ENCODE assay signal across 19 cellular contexts in the genomic region with DNA sequence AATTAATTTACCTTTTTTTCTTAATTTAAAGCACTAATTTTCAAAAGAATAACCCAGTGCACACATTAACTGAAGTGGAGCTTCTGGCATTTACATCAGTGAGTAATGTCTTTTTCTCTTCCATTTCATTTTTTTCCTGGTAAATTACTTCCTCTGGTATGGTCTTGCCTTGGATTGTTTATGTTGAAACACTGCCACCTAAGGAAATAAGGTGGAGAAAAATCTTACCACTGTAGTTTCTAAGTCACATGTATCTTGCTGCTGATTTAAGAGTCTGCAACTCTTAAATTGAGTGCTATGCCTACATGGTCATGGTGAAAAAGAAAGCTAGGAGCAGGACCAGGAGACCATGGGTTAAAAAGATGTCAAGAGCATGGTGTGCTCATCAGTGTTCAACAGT. TPM values are rescaled to one million over a fixed set of nuclear protein-coding genes. Genes with fewer than 3 reads are reported as not detected.
DNase-seq lines count a peak whose midpoint lies in the region; ATAC-seq, FAIRE-seq and TF ChIP-seq lines count a peak whose summit lies in the region.
"Had no signal": no experiment of that assay in that cellular context is flagged by ENCODE, and none has a peak within 500 bp of the region (broad histone marks: within the 10 kb centered on the region; RNA-seq: fewer than 3 reads in every experiment).

No MANE protein-coding gene starts in this region.

- H3K4me1 Mint-ChIP-seq in T-helper 17 cell = peaks cover 7% of the 10 kb centered on the region
- H3K4me1 Mint-ChIP-seq in stimulated activated naive B cell treated with anti-CD40 and anti-IgM and Interleukin-4, amounts not matched to agents 10 μg/mL and 1 μg/mL and 100 μg/mL, for 72 hours = no peaks in the 10 kb centered on the region

- no peak overlapping the region for H4K8ac ChIP-seq in IMR-90 (ENCODE audit: low read depth in 2 of 2, low read length in 2 of 2)

- CTCF ChIA-PET in IMR-90 (lab: Yijun Ruan, JAX) (interaction anchor here (1.2 kb wide), 1 partner anchor 10 kb away, joined by 4 read pairs; no protein-coding TSS in a partner anchor), K562 (lab: Yijun Ruan, JAX; ENCODE audit: low intra/inter-chr PET ratio) (no interaction called here)

- H3K14ac ChIP-seq in IMR-90 (replicated peaks; ENCODE audit: low read depth, low read length) = 0 out of 2 replicates have a peak overlapping the region, but pooled peaks have one; percentile 57

- TF ChIP-seq EP300 in K562 (IDR thresholded peaks at IDR 0.05; ENCODE audit: low read length) = no peak

- no peak overlapping the region for H2AK9ac ChIP-seq in IMR-90 (replicated peaks; ENCODE audit: low read depth, low read length, poor library complexity)

- H3K9me1 ChIP-seq in IMR-90 (ENCODE audit: insufficient read depth, low read length) (peaks cover 3% of the 10 kb centered on the region), K562 (ENCODE audit: control insufficient read depth, insufficient read depth, low read length) (no peaks in the 10 kb centered on the region)

- H4K91ac ChIP-seq in IMR-90 (ENCODE audit: insufficient read depth, low read depth, low read length) = no peak overlapping the region

- BruUV-seq in IMR-90 (replicated peaks; lab: Mats Ljungman, UMichigan) (no TSS peak), K562 (replicated peaks; lab: Mats Ljungman, UMichigan) (no TSS peak)

- no peak overlapping the region for H3K27ac Mint-ChIP-seq in T-helper 17 cell
- no peak overlapping the region for H3K27ac Mint-ChIP-seq in stimulated activated naive B cell treated with anti-CD40 and anti-IgM and Interleukin-4, amounts not matched to agents 10 μg/mL and 1 μg/mL and 100 μg/mL, for 72 hours

- H4K20me1 ChIP-seq in IMR-90 (ENCODE audit: insufficient read depth, low read length) = no peaks in the 10 kb centered on the region; the same call in 1 of the 2 replicates
- no peaks in the 10 kb centered on the region for H4K20me1 ChIP-seq in K562 (replicated peaks; ENCODE audit: control insufficient read depth, insufficient read depth, low read length)

- no peak overlapping the region for H3K18ac ChIP-seq in IMR-90 (ENCODE audit: low read depth, low read length)

- in situ Hi-C loops in IMR-90 (cut with MboI; ENCODE audit: low sequenced_read_pairs) (no loop called here), K562 (cut with MboI) (no loop called here)

- intact Hi-C loops in IMR-90 (cut with micrococcal nuclease) (no loop called here), K562 (cut with micrococcal nuclease) (no loop called here)

- no peak overlapping the region for H3K4me3 Mint-ChIP-seq in T-helper 17 cell
- no peak overlapping the region for H3K4me3 Mint-ChIP-seq in stimulated activated naive B cell treated with anti-CD40 and anti-IgM and Interleukin-4, amounts not matched to agents 10 μg/mL and 1 μg/mL and 100 μg/mL, for 72 hours

- ATAC-seq in IMR-90 (ENCODE audit: low read depth) = peak; percentile 51
- peak; percentile 36; the same call in 1 of the 3 replicates for ATAC-seq in K562
- ATAC-seq in HG02678 (IDR thresholded peaks at IDR 0.05; ENCODE audit: unreplicated experiment) = no peak
- ATAC-seq in T-helper 17 cell = no peak
- no peak for ATAC-seq in stimulated activated naive B cell treated with anti-CD40 and anti-IgM and Interleukin-4, amounts not matched to agents 10 μg/mL and 1 μg/mL and 100 μg/mL, for 72 hours (replicated peaks)

- no peak overlapping the region for H2BK5ac ChIP-seq in IMR-90 (ENCODE audit: low read depth, low read length, poor library complexity, severe bottlenecking)

- H3K36me3 ChIP-seq in IMR-90 (ENCODE audit: control insufficient read depth, insufficient read depth, low read length) = peaks cover 5% of the 10 kb centered on the region; the same call in 1 of the 2 replicates
- H3K36me3 ChIP-seq in K562 (ENCODE audit: control insufficient read depth, insufficient read depth, low read length) = peaks cover 44% of the 10 kb centered on the region; the same call in 2 of the 3 replicates
- H3K36me3 ChIP-seq: BE2C had no signal

- no peak for TF ChIP-seq RAD21 in IMR-90 (IDR thresholded peaks at IDR 0.05; ENCODE audit: low read length)
- peak in 1 of 2 experiments; percentile 31; a peak in 1 of 4 replicates for TF ChIP-seq RAD21 in K562 (CRISPR knock-in tag; conservative IDR thresholded peaks at IDR 0.05 in 1 of 2, IDR thresholded peaks at IDR 0.05 in 1 of 2)

- H3K4ac ChIP-seq in IMR-90 (ENCODE audit: low read depth, low read length) = no peak overlapping the region

- H3K4me3 ChIP-seq in IMR-90 (ENCODE audit: insufficient read depth, low read depth, low read length) (no peak overlapping the region), K562 (no peak overlapping the region)
- H3K4me3 ChIP-seq: ascending aorta, SK-N-MC had no signal

- no peak overlapping the region for H2BK15ac ChIP-seq in IMR-90 (ENCODE audit: low read depth, low read length)

- no peak for TF ChIP-seq POLR2A in IMR-90 (IDR thresholded peaks at IDR 0.05; ENCODE audit: low read depth, low read length)
- TF ChIP-seq POLR2A in K562 (conservative IDR thresholded peaks at IDR 0.05) = no peak

- peaks cover 11% of the 10 kb centered on the region for H3K36me3 Mint-ChIP-seq in T-helper 17 cell (ENCODE audit: low read depth)
- H3K36me3 Mint-ChIP-seq in stimulated activated naive B cell treated with anti-CD40 and anti-IgM and Interleukin-4, amounts not matched to agents 10 μg/mL and 1 μg/mL and 100 μg/mL, for 72 hours = peaks cover 30 to 41% of the 10 kb centered on the region in 2 donors

- H3K9me3 Mint-ChIP-seq in stimulated activated naive B cell treated with anti-CD40 and anti-IgM and Interleukin-4, amounts not matched to agents 10 μg/mL and 1 μg/mL and 100 μg/mL, for 72 hours = no peaks in the 10 kb centered on the region

- dilution Hi-C loops in IMR-90 (cut with HindIII; ENCODE audit: low sequenced_read_pairs, unreplicated experiment) = no loop called here

- no peak overlapping the region for H4K5ac ChIP-seq in IMR-90 (ENCODE audit: low read depth, low read length)

- H3K4me1 ChIP-seq in IMR-90 (ENCODE audit: control insufficient read depth, insufficient read depth, low read length) = peaks cover 5% of the 10 kb centered on the region
- H3K4me1 ChIP-seq in K562 (replicated peaks in 1 of 2; ENCODE audit: control insufficient read depth in 2 of 2, insufficient read depth in 2 of 2, low read length in 2 of 2) = no peaks in the 10 kb centered on the region
- H3K4me1 ChIP-seq: BE2C had no signal

- DNase-seq in AG09319 (ENCODE audit: extremely low read depth, low read depth) (peak; percentile 53), IMR-90 (peak; percentile 73), K562 (ENCODE audit: extremely low read depth in 1 of 4, low spot score in 3 of 4) (no peak), glomerular visceral epithelial cell (ENCODE audit: extremely low spot score) (peak; percentile 2), NCI-H1436 treated with DMSO at 0.1 percent for 48 hours (lab: John Stamatoyannopoulos, UW) (no peak), T-helper 17 cell (no peak)
- no peak for DNase-seq in stimulated activated naive B cell treated with anti-CD40 and anti-IgM and Interleukin-4, amounts not matched to agents 10 μg/mL and 1 μg/mL and 100 μg/mL, for 72 hours
- DNase-seq: activated effector memory CD4-positive, alpha-beta T cell treated with Interleukin-2 at 50 U/mL for 16 hours; BE2C; effector CD8-positive, alpha-beta T cell; midbrain; NCI-H1417 treated with DMSO at 0.1 percent for 48 hours; NCI-H2227 treated with DMSO at 0.1 percent for 48 hours; stimulated activated naive CD4-positive, alpha-beta T cell had no signal

- H2AFZ ChIP-seq in IMR-90 (replicated peaks; ENCODE audit: low read length, poor library complexity) = no peak overlapping the region
- no peak overlapping the region for H2AFZ ChIP-seq in K562 (ENCODE audit: low read depth, low read length)

- H3K27me3 Mint-ChIP-seq in T-helper 17 cell = no peaks in the 10 kb centered on the region
- H3K27me3 Mint-ChIP-seq in stimulated activated naive B cell treated with anti-CD40 and anti-IgM and Interleukin-4, amounts not matched to agents 10 μg/mL and 1 μg/mL and 100 μg/mL, for 72 hours = no peaks in the 10 kb centered on the region

- H3K27me3 ChIP-seq in IMR-90 (ENCODE audit: control insufficient read depth, insufficient read depth, low read length) (no peaks in the 10 kb centered on the region), K562 (ENCODE audit: control insufficient read depth in 2 of 2, insufficient read depth in 2 of 2, low read length in 2 of 2) (no peaks in the 10 kb centered on the region)
- H3K27me3 ChIP-seq: ascending aorta, BE2C had no signal

- POLR2A ChIA-PET in IMR-90 (lab: Charles Lee; ENCODE audit: unreplicated experiment) = no interaction called here
- POLR2A ChIA-PET in K562 (lab: Yijun Ruan, JAX) = no interaction called here

- H3K9me3 ChIP-seq in IMR-90 (ENCODE audit: control insufficient read depth, insufficient read depth, low read length) (no peaks in the 10 kb centered on the region), K562 (replicated peaks; ENCODE audit: control insufficient read depth, insufficient read depth, low read depth, low read length) (no peaks in the 10 kb centered on the region), T-helper 17 cell (ENCODE audit: control insufficient read depth, low read length, poor library complexity, severe bottlenecking) (no peaks in the 10 kb centered on the region)
- H3K9me3 ChIP-seq: ascending aorta, BE2C had no signal

- H3K27ac ChIP-seq in IMR-90 (ENCODE audit: insufficient read depth, low read length) (no peak overlapping the region), K562 (ENCODE audit: extremely low read depth, low read depth, low read length) (no peak overlapping the region)
- H3K27ac ChIP-seq: SK-N-MC had no signal

- H3K79me2 ChIP-seq in K562 (ENCODE audit: control insufficient read depth, insufficient read depth, low read length) = no peaks in the 10 kb centered on the region

- peaks cover 0 to 4% of the 10 kb centered on the region in 2 experiments; a peak in 2 of 4 replicates for H3K79me1 ChIP-seq in IMR-90 (ENCODE audit: low read depth in 1 of 2, low read length in 2 of 2)

- H3K4me2 ChIP-seq in IMR-90 (ENCODE audit: low read depth, low read length) (no peak overlapping the region), K562 (ENCODE audit: insufficient read depth, low read length) (no peak overlapping the region)

- H2BK120ac ChIP-seq in IMR-90 (ENCODE audit: low read depth, low read length) = no peak overlapping the region

- no peak overlapping the region for H3K23ac ChIP-seq in IMR-90 (ENCODE audit: low read depth, low read length)

- H3K9ac ChIP-seq in IMR-90 (ENCODE audit: low read depth, low read length) = no peak overlapping the region
- H3K9ac ChIP-seq in K562 (ENCODE audit: insufficient read depth in 1 of 2, low read depth in 2 of 2, low read length in 2 of 2) = no peak overlapping the region

- H2AK5ac ChIP-seq in IMR-90 (ENCODE audit: low read depth, low read length) = no peak overlapping the region

- H2BK20ac ChIP-seq in IMR-90 (ENCODE audit: low read depth, low read length) = no peak overlapping the region

- H3K56ac ChIP-seq in IMR-90 (ENCODE audit: extremely low read depth, insufficient read depth, low read length) = no peak overlapping the region

- no peak for FAIRE-seq in K562 (lab: Jason Lieb, UNC)
- FAIRE-seq: H1, keratinocyte had no signal

- peak; percentile 6 for TF ChIP-seq CTCF in AG09319 (IDR thresholded peaks at IDR 0.05; ENCODE audit: low read depth, low read length)
- peak; percentile 7; the same call in 1 of the 2 replicates for TF ChIP-seq CTCF in IMR-90 (conservative IDR thresholded peaks at IDR 0.05; ENCODE audit: low read depth, low read length)
- TF ChIP-seq CTCF in K562 (IDR thresholded peaks at IDR 0.05 in 2 of 3, conservative IDR thresholded peaks at IDR 0.05 in 1 of 3; ENCODE audit: insufficient read depth in 2 of 3, low read depth in 1 of 3, low read length in 3 of 3) = no peak

RNA-seq across cellular contexts. Expression of a gene that starts 51.0 kb away (rescaled TPM):
- 30.5 and 33.3 TPM in 2 replicates for total RNA-seq in IMR-90 (2012; rRNA removed)
- polyA plus RNA-seq in IMR-90 (2012; rRNA removed) = 9.8 and 12.7 TPM in 2 replicates
- polyA plus RNA-seq in IMR-90 (2012; cell fraction: cytosol; rRNA removed) = 2.7 and 4.4 TPM in 2 replicates
- polyA plus RNA-seq in IMR-90 (2012; cell fraction: nucleus; rRNA removed; ENCODE audit: low replicate concordance) = 1.3 and 7.7 TPM in 2 replicates
- 53.1 and 95.8 TPM in 2 replicates for total RNA-seq in K562 (2011; cell fraction: chromatin; rRNA removed; ENCODE audit: low replicate concordance)
- 29.2 and 30.4 TPM in 2 replicates for total RNA-seq in K562 (2011; cell fraction: nucleolus; rRNA removed)
- 34.4 and 38.4 TPM in 2 replicates for total RNA-seq in K562 (2011; cell fraction: nucleoplasm; rRNA removed)
- total RNA-seq in K562 (2014; rRNA removed) = 46.0 and 48.8 TPM in 2 replicates
- total RNA-seq in K562 (2014; rRNA removed; fragmentation: Illumina TruSeq; extraction: Trizol) = 67.9 and 69.2 TPM in 2 replicates
- total RNA-seq in K562 (2015; rRNA removed; fragmentation: Illumina TruSeq; extraction: Trizol) = 48.7 and 57.0 TPM in 2 replicates
- 57.3 and 60.0 TPM in 2 replicates for total RNA-seq in K562 (2021)
- 48.3 and 69.3 TPM in 2 replicates for polyA plus RNA-seq in K562 (2011; rRNA removed)
- 31.4 and 47.0 TPM in 2 replicates for polyA plus RNA-seq in K562 (2011; cell fraction: cytosol; rRNA removed)
- 21.1 and 26.0 TPM in 2 replicates for polyA plus RNA-seq in K562 (2011; cell fraction: nucleus; rRNA removed)
- polyA plus RNA-seq in K562 (2012) = 27.3 and 51.3 TPM in 2 replicates
- 64.0 and 80.0 TPM in 2 replicates for polyA plus RNA-seq in K562 (2014; fragmentation: Illumina TruSeq; extraction: Trizol)
- polyA plus RNA-seq in K562 (2014; fragmentation: Nextera tagmentation; extraction: Ambion mirVana) = 10 to 100 TPM; 55.0 to 93.4 TPM
- polyA plus RNA-seq in K562 (2014; rRNA removed) = 43.5 and 44.3 TPM in 2 replicates
- polyA minus RNA-seq in K562 (2011; rRNA and poly(A)+ RNA removed) = 82.7 and 91.2 TPM in 2 replicates
- polyA minus RNA-seq in K562 (2011; cell fraction: cytosol; rRNA and poly(A)+ RNA removed) = 19.0 and 44.9 TPM in 2 replicates
- polyA minus RNA-seq in K562 (2011; cell fraction: nucleus; rRNA and poly(A)+ RNA removed) = 32.0 and 54.8 TPM in 2 replicates
- total RNA-seq in T-helper 17 cell = 10 to 100 TPM; 17.2 to 22.5 TPM

Comparison
In these comparisons a context has a peak if more than half of its experiments do, and no peak if none do; other contexts are left out.
1. DNase-seq: peak in AG09319 (single experiment), IMR-90 (single experiment) and glomerular visceral epithelial cell (single experiment); none in K562 (0 of 4), NCI-H1436 treated with DMSO at 0.1 percent for 48 hours (single experiment), T-helper 17 cell (0 of 3) and stimulated activated naive B cell treated with anti-CD40 and anti-IgM and Interleukin-4, amounts not matched to agents 10 μg/mL and 1 μg/mL and 100 μg/mL, for 72 hours (single experiment).
2. CTCF ChIP-seq: peak in AG09319 (single experiment) and IMR-90 (single experiment); none in K562 (0 of 3).
3. ATAC-seq: peak in IMR-90 (single experiment) and K562 (single experiment); none in HG02678 (single experiment), T-helper 17 cell (single experiment) and stimulated activated naive B cell treated with anti-CD40 and anti-IgM and Interleukin-4, amounts not matched to agents 10 μg/mL and 1 μg/mL and 100 μg/mL, for 72 hours (0 of 2).